ENCODE assay signal across 16 cellular contexts in genomic region chr12:122474324-122474716, GRCh38. TPM values are rescaled to one million over a fixed set of nuclear protein-coding genes. Genes with fewer than 3 reads are reported as not detected.
A peak's percentile ranks its signal among the peaks of the same experiment; 100 is the strongest.
DNase-seq lines count a peak whose midpoint lies in the region; ATAC-seq lines count a peak whose summit lies in the region.
"Had no signal": no experiment of that assay in that cellular context is flagged by ENCODE, and none has a peak within 500 bp of the region (broad histone marks: within the 10 kb centered on the region; RNA-seq: fewer than 3 reads in every experiment).

No MANE protein-coding gene starts in this region.

- peak; percentile 43 for DNase-seq in activated CD8-positive, alpha-beta memory T cell treated with anti-CD3 and anti-CD28 coated beads for 24 hours
- no peak for DNase-seq in activated CD8-positive, alpha-beta memory T cell treated with anti-CD3 and anti-CD28 coated beads, Interleukin-2, amount 50 U/mL, for 4 hours
- no peak for DNase-seq in activated naive CD8-positive, alpha-beta T cell treated with anti-CD3 and anti-CD28 coated beads for 36 hours
- peak; percentile 14 for DNase-seq in stimulated activated CD8-positive, alpha-beta memory T cell treated with anti-CD3 and anti-CD28 coated beads, Interleukin-4, amount 100 ng/mL, for 48 hours
- DNase-seq in NCI-H748 (lab: John Stamatoyannopoulos, UW; ENCODE audit: unreplicated experiment): no peak
- DNase-seq: activated naive CD4-positive, alpha-beta T cell treated with anti-CD3 and anti-CD28 coated beads, Interleukin-2, amount 10 ng/mL, durations not matched to agents 7 days and 5 days; C1 segment of cervical spinal cord; GF-D8; NCI-H774; T-helper 9 cell had no signal

- peaks cover 36% of the 10 kb centered on the region for H3K36me3 Mint-ChIP-seq in activated naive CD8-positive, alpha-beta T cell treated with anti-CD3 and anti-CD28 coated beads for 36 hours

- peak overlapping the region; percentile 66 for H3K4me3 Mint-ChIP-seq in activated naive CD8-positive, alpha-beta T cell treated with anti-CD3 and anti-CD28 coated beads for 36 hours
- H3K4me3 Mint-ChIP-seq: activated naive CD4-positive, alpha-beta T cell treated with anti-CD3 and anti-CD28 coated beads, Interleukin-2, amount 10 ng/mL, durations not matched to agents 7 days and 5 days; endodermal cell; type B pancreatic cell had no signal

- H3K4me1 Mint-ChIP-seq in activated naive CD8-positive, alpha-beta T cell treated with anti-CD3 and anti-CD28 coated beads for 36 hours: peaks cover 27% of the 10 kb centered on the region

- no peaks in the 10 kb centered on the region for H3K9me3 Mint-ChIP-seq in activated naive CD8-positive, alpha-beta T cell treated with anti-CD3 and anti-CD28 coated beads for 36 hours
- H3K9me3 Mint-ChIP-seq: activated naive CD4-positive, alpha-beta T cell treated with anti-CD3 and anti-CD28 coated beads, Interleukin-2, amount 10 ng/mL, durations not matched to agents 7 days and 5 days; endodermal cell; type B pancreatic cell had no signal

- H3K27me3 Mint-ChIP-seq in activated naive CD8-positive, alpha-beta T cell treated with anti-CD3 and anti-CD28 coated beads for 36 hours: no peaks in the 10 kb centered on the region
- H3K27me3 Mint-ChIP-seq: activated naive CD4-positive, alpha-beta T cell treated with anti-CD3 and anti-CD28 coated beads, Interleukin-2, amount 10 ng/mL, durations not matched to agents 7 days and 5 days; type B pancreatic cell had no signal

- ATAC-seq in HG03442 (IDR thresholded peaks at IDR 0.05; ENCODE audit: unreplicated experiment) (peak; percentile 10), HG03159 (IDR thresholded peaks at IDR 0.05; ENCODE audit: unreplicated experiment) (no peak), HG02623 (IDR thresholded peaks at IDR 0.05; ENCODE audit: unreplicated experiment) (no peak)
- ATAC-seq: right lobe of liver had no signal

- peak overlapping the region; percentile 78 for H3K27ac Mint-ChIP-seq in activated naive CD8-positive, alpha-beta T cell treated with anti-CD3 and anti-CD28 coated beads for 36 hours
- H3K27ac Mint-ChIP-seq: activated naive CD4-positive, alpha-beta T cell treated with anti-CD3 and anti-CD28 coated beads, Interleukin-2, amount 10 ng/mL, durations not matched to agents 7 days and 5 days; type B pancreatic cell had no signal

RNA-seq across cellular contexts. Expression of gene ZCCHC8, which starts 26.4 kb away (rescaled TPM):
- total RNA-seq in activated naive CD8-positive, alpha-beta T cell treated with anti-CD3 and anti-CD28 coated beads for 36 hours: 10 to 100 TPM; 40.7 to 41.7 TPM

RNA-seq across cellular contexts. Expression of gene CLIP1, which starts 51.9 kb away (rescaled TPM):
- 10 to 100 TPM; 32.4 to 33.9 TPM for total RNA-seq in activated naive CD8-positive, alpha-beta T cell treated with anti-CD3 and anti-CD28 coated beads for 36 hours

RNA-seq across cellular contexts. Expression of gene RSRC2, which starts 52.4 kb away (rescaled TPM):
- total RNA-seq in activated naive CD8-positive, alpha-beta T cell treated with anti-CD3 and anti-CD28 coated beads for 36 hours: 10 to 100 TPM; 89.0 to 93.0 TPM

RNA-seq across cellular contexts. Expression of gene KNTC1, which starts 52.7 kb away (rescaled TPM):
- 10 to 100 TPM; 85.9 to 89.9 TPM for total RNA-seq in activated naive CD8-positive, alpha-beta T cell treated with anti-CD3 and anti-CD28 coated beads for 36 hours

Comparison
In these comparisons a context has a peak if more than half of its experiments do, and no peak if none do; other contexts are left out.
1. DNase-seq: peak in activated CD8-positive, alpha-beta memory T cell treated with anti-CD3 and anti-CD28 coated beads for 24 hours (single experiment) and stimulated activated CD8-positive, alpha-beta memory T cell treated with anti-CD3 and anti-CD28 coated beads, Interleukin-4, amount 100 ng/mL, for 48 hours (single experiment); none in activated CD8-positive, alpha-beta memory T cell treated with anti-CD3 and anti-CD28 coated beads, Interleukin-2, amount 50 U/mL, for 4 hours (single experiment), activated naive CD8-positive, alpha-beta T cell treated with anti-CD3 and anti-CD28 coated beads for 36 hours (single experiment) and NCI-H748 (single experiment).